In genomic region chr18:48943333-48943732, GRCh38 we compare ENCODE assay signal across 1 cellular context.
TF ChIP-seq lines count a peak whose summit lies in the region.

No MANE protein-coding gene starts in this region.

TF ChIP-seq in HEK293, 187 proteins besides CTCF, POLR2A, EP300 and RAD21 (continued from another document):
- TF ChIP-seq PRDM4 (tag by site-specific recombination; IDR thresholded peaks at IDR 0.05): peak; percentile 63; the same call in 1 of the 2 replicates
- peak; percentile 53; the same call in 1 of the 2 replicates for TF ChIP-seq PATZ1 (tag by site-specific recombination; IDR thresholded peaks at IDR 0.05)
- TF ChIP-seq SCRT2 (tag by site-specific recombination; IDR thresholded peaks at IDR 0.05): peak; percentile 88
- peak; percentile 30; the same call in 1 of the 2 replicates for TF ChIP-seq GLI2 (tag by site-specific recombination; IDR thresholded peaks at IDR 0.05; ENCODE audit: borderline replicate concordance, low read depth)
- TF ChIP-seq ZNF692 (tag by site-specific recombination; IDR thresholded peaks at IDR 0.05): peak; percentile 60
- TF ChIP-seq ZNF433 (tag by site-specific recombination; IDR thresholded peaks at IDR 0.05; ENCODE audit: low read depth): no peak
- TF ChIP-seq ZNF423 (tag by site-specific recombination; IDR thresholded peaks at IDR 0.05): peak; percentile 39; the same call in 1 of the 2 replicates
- peak; percentile 85 for TF ChIP-seq ZNF24 (tag by site-specific recombination; IDR thresholded peaks at IDR 0.05)
- TF ChIP-seq PRDM6 (tag by site-specific recombination; IDR thresholded peaks at IDR 0.05): peak; percentile 57; the same call in 1 of the 2 replicates
- no peak for TF ChIP-seq ZNF777 (tag by site-specific recombination; IDR thresholded peaks at IDR 0.05; ENCODE audit: borderline replicate concordance)
- TF ChIP-seq ZNF792 (tag by site-specific recombination; IDR thresholded peaks at IDR 0.05): no peak
- TF ChIP-seq ZNF394 (tag by site-specific recombination; IDR thresholded peaks at IDR 0.05; ENCODE audit: borderline replicate concordance): peak; percentile 67
- TF ChIP-seq ZNF211 (tag by site-specific recombination; IDR thresholded peaks at IDR 0.05; ENCODE audit: low read depth): no peak
- TF ChIP-seq ZNF658 (tag by site-specific recombination; IDR thresholded peaks at IDR 0.05): no peak
- no peak for TF ChIP-seq PBX3 (CRISPR knock-in tag; IDR thresholded peaks at IDR 0.05)
- TF ChIP-seq SCRT1 (tag by site-specific recombination; IDR thresholded peaks at IDR 0.05; ENCODE audit: borderline replicate concordance): peak; percentile 43; the same call in 1 of the 2 replicates
- peak; percentile 98 for TF ChIP-seq HIC1 (tag by site-specific recombination; IDR thresholded peaks at IDR 0.05)
- peak; percentile 88 for TF ChIP-seq KLF17 (tag by site-specific recombination; IDR thresholded peaks at IDR 0.05)
- no peak for TF ChIP-seq YY2 (tag by site-specific recombination; IDR thresholded peaks at IDR 0.05)
- TF ChIP-seq ZSCAN30 (tag by site-specific recombination; IDR thresholded peaks at IDR 0.05): no peak
- no peak for TF ChIP-seq ZNF623 (tag by site-specific recombination; IDR thresholded peaks at IDR 0.05)
- peak; percentile 51 for TF ChIP-seq ZEB2 (tag by site-specific recombination; IDR thresholded peaks at IDR 0.05)
- no peak for TF ChIP-seq GLI4 (tag by site-specific recombination; IDR thresholded peaks at IDR 0.05)
- TF ChIP-seq ZNF629 (tag by site-specific recombination; IDR thresholded peaks at IDR 0.05): peak; percentile 82
- TF ChIP-seq INSM2 (tag by site-specific recombination; IDR thresholded peaks at IDR 0.05): peak; percentile 74
- peak; percentile 66; the same call in 1 of the 2 replicates for TF ChIP-seq TSHZ1 (tag by site-specific recombination; IDR thresholded peaks at IDR 0.05; ENCODE audit: borderline replicate concordance)
- TF ChIP-seq GFI1B (tag by site-specific recombination; IDR thresholded peaks at IDR 0.05): peak; percentile 64; the same call in 1 of the 2 replicates
- peak; percentile 72 for TF ChIP-seq ZIC2 (tag by site-specific recombination; IDR thresholded peaks at IDR 0.05)
- peak; percentile 90 for TF ChIP-seq WT1 (tag by site-specific recombination; IDR thresholded peaks at IDR 0.05)
- no peak for TF ChIP-seq ZNF585B (tag by site-specific recombination; IDR thresholded peaks at IDR 0.05)
